Comparison of ENCODE assay signal across 16 cellular contexts in the genomic region with DNA sequence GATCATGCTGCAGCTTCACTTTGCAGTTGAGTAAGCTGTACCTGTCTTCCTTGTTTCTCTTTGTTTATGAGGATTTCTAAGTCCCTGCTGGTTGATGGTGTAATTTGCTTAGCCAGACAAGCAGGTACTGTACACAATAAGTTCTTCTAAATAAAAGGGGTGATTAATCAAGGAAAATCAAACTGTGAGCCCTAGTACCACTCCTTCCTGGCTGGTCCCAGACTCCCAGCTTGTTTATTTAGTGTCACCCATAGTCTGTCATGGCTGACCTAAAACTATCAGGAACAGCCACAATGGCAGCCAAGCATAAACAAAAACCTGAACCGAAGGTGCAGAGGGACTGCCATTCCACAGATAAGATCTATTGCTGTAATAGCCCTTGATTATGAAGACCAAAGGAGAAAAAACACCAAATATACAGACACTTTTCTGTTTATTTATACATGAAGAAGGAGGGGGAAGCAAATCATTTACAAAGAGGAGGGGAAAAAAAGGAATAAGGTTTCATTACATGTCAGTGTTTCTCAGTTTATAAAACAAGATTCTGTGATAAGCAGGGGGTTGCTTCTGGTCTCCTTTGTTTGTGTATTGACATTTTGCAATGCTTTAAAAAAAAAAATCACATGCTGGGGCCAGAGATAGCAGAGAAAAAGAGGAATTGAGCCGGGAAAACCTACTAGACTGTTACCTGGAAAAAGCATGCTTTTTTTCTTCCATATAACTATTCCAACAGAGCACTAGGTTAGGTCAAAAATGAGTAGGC.
DNase-seq lines count a peak whose midpoint lies in the region; ATAC-seq, FAIRE-seq and TF ChIP-seq lines count a peak whose summit lies in the region.
"Had no signal": no experiment of that assay in that cellular context is flagged by ENCODE, and none has a peak within 500 bp of the region (broad histone marks: within the 10 kb centered on the region; RNA-seq: fewer than 3 reads in every experiment).

No MANE protein-coding gene starts in this region.

- no peaks in the 10 kb centered on the region for H3K9me3 ChIP-seq in HEK293 (ENCODE audit: control insufficient read depth, insufficient read depth, low read depth, low read length)
- H3K9me3 ChIP-seq in mucosa of descending colon, result no peaks in the 10 kb centered on the region

- no peak for FAIRE-seq in bronchial epithelial cell (lab: Jason Lieb, UNC)

- H3K27me3 ChIP-seq in bronchial epithelial cell (ENCODE audit: control insufficient read depth, insufficient read depth, low read length), result no peaks in the 10 kb centered on the region
- H3K27me3 ChIP-seq: dorsolateral prefrontal cortex had no signal

- POLR2A ChIA-PET in HEK293 (lab: Yijun Ruan, JAX), result no interaction called here

- H3K27ac ChIP-seq in HEK293 (ENCODE audit: extremely low read depth, low read depth, low read length), result peak overlapping the region; percentile 32; the same call in 1 of the 2 replicates
- H3K27ac ChIP-seq: dorsolateral prefrontal cortex had no signal

- intact Hi-C loops in mucosa of descending colon (cut with DNase I, micrococcal nuclease), result no loop called here

- ATAC-seq in mucosa of descending colon (peak; percentile 38), HG02571 (IDR thresholded peaks at IDR 0.05; ENCODE audit: unreplicated experiment) (no peak)

- no peaks in the 10 kb centered on the region for H3K36me3 ChIP-seq in HEK293 (ENCODE audit: control insufficient read depth in 2 of 2, insufficient read depth in 1 of 2, low read length in 2 of 2)
- H3K36me3 ChIP-seq in bronchial epithelial cell (ENCODE audit: control insufficient read depth, insufficient read depth, low read length), result no peaks in the 10 kb centered on the region
- H3K36me3 ChIP-seq in mucosa of descending colon (ENCODE audit: low read depth), result no peaks in the 10 kb centered on the region

- TF ChIP-seq CTCF in HEK293 (tag by site-specific recombination; IDR thresholded peaks at IDR 0.05), result no peak
- no peak for TF ChIP-seq CTCF in bronchial epithelial cell (IDR thresholded peaks at IDR 0.05; ENCODE audit: insufficient read depth, low read length, severe bottlenecking)
- no peak for TF ChIP-seq CTCF in mucosa of descending colon (IDR thresholded peaks at IDR 0.05)

- CTCF ChIA-PET in HEK293 (lab: Yijun Ruan, JAX), result interaction anchor here (0.5 to 2.0 kb wide), 3 partner anchors 23 to 643 kb away, joined by 3 to 5 read pairs (median 5); no protein-coding TSS in a partner anchor

- H3K4me3 ChIP-seq in HEK293 (ENCODE audit: low read depth, low read length) (no peak overlapping the region), bronchial epithelial cell (ENCODE audit: low read depth, low read length) (no peak overlapping the region), mucosa of descending colon (no peak overlapping the region)
- H3K4me3 ChIP-seq: dorsolateral prefrontal cortex had no signal

- H3K4me1 ChIP-seq in HEK293 (ENCODE audit: control insufficient read depth, insufficient read depth, low read length), result no peaks in the 10 kb centered on the region
- peaks cover 3% of the 10 kb centered on the region for H3K4me1 ChIP-seq in mucosa of descending colon (ENCODE audit: low read depth)

- DNase-seq in COR-L47 (lab: John Stamatoyannopoulos, UW) (peak; percentile 76), bronchial epithelial cell (ENCODE audit: low read depth) (peak; percentile 26), mucosa of descending colon (no peak), iPS-NIHi11 (ENCODE audit: low spot score) (no peak), T1000 (lab: John Stamatoyannopoulos, UW) (no peak)
- DNase-seq in activated naive CD4-positive, alpha-beta T cell treated with Interleukin-2 at 50 U/mL for 16 hours, result no peak
- DNase-seq: activated CD8-positive, alpha-beta memory T cell treated with anti-CD3 and anti-CD28 coated beads for 24 hours; activated gamma-delta T cell treated with Interleukin-2 at 50 U/mL for 16 hours; DMS 273 treated with DMSO at 0.1 percent for 48 hours; dorsolateral prefrontal cortex; H7; KBM-7; NCI-H82; SHP77 treated with DMSO at 0.1 percent for 48 hours had no signal

TF ChIP-seq in HEK293, 187 proteins besides CTCF, POLR2A, EP300 and RAD21:
- TF ChIP-seq TCF7L2 (IDR thresholded peaks at IDR 0.05; ENCODE audit: borderline replicate concordance, low read depth, low read length) (peak; percentile 70; the same call in 1 of the 2 replicates), YY1 (tag by site-specific recombination; IDR thresholded peaks at IDR 0.05) (peak; percentile 37; the same call in 1 of the 2 replicates), SALL2 (tag by site-specific recombination; IDR thresholded peaks at IDR 0.05; ENCODE audit: borderline replicate concordance) (no peak), YY2 (tag by site-specific recombination; IDR thresholded peaks at IDR 0.05) (peak; percentile 58), ZNF423 (tag by site-specific recombination; IDR thresholded peaks at IDR 0.05) (no peak), SP7 (tag by site-specific recombination; IDR thresholded peaks at IDR 0.05) (peak; percentile 35; the same call in 1 of the 2 replicates), ZNF341 (tag by site-specific recombination; IDR thresholded peaks at IDR 0.05; ENCODE audit: low read depth) (0 out of 2 replicates have a peak, but pooled peaks have one; percentile 31), ZNF747 (tag by site-specific recombination; IDR thresholded peaks at IDR 0.05) (no peak)

Comparison
In these comparisons a context has a peak if more than half of its experiments do, and no peak if none do; other contexts are left out.
1. DNase-seq: peak in COR-L47 (single experiment) and bronchial epithelial cell (single experiment); none in mucosa of descending colon (0 of 3), activated naive CD4-positive, alpha-beta T cell treated with Interleukin-2 at 50 U/mL for 16 hours (single experiment), iPS-NIHi11 (single experiment) and T1000 (single experiment).